In genomic region chr6:134090098-134090497, GRCh38 we compare ENCODE assay signal across 4 cellular contexts. TPM values are rescaled to one million over a fixed set of nuclear protein-coding genes. Genes with fewer than 3 reads are reported as not detected.
"Had no signal": no experiment of that assay in that cellular context is flagged by ENCODE, and none has a peak within 500 bp of the region (broad histone marks: within the 10 kb centered on the region; RNA-seq: fewer than 3 reads in every experiment).

No MANE protein-coding gene starts in this region.

RNA-seq across cellular contexts. Expression of gene SLC2A12, which starts 37.7 kb away (rescaled TPM):
- total RNA-seq: activated T-cell treated with anti-CD3 and anti-CD28 coated beads, Interleukin-2, amount 50 U/mL, for 4 hours; activated T-helper 1 cell treated with anti-CD3 and anti-CD28 coated beads, Interleukin-12 subunit alpha, Interleukin-12 subunit beta, Interleukin-2, Interleukin-4 antibody, amounts not matched to agents 30 ng/mL and 10 ng/mL and 1 ng/mL, durations not matched to agents 14 hours and 24 hours and 36 hours; activated T-helper 2 cell treated with anti-CD3 and anti-CD28 coated beads, Interferon-gamma antibody, Interleukin-2, Interleukin-4, amounts not matched to agents 10 μg/mL and 5 μg/mL and 100 μg/mL, durations not matched to agents 14 hours and 24 hours and 36 hours; ascending aorta had no signal
